ENCODE assay signal across 20 cellular contexts in genomic region chr7:52708846-52709245, GRCh38.
DNase-seq lines count a peak whose midpoint lies in the region; ATAC-seq and TF ChIP-seq lines count a peak whose summit lies in the region.
"Had no signal": no experiment of that assay in that cellular context is flagged by ENCODE, and none has a peak within 500 bp of the region (broad histone marks: within the 10 kb centered on the region; RNA-seq: fewer than 3 reads in every experiment).

No MANE protein-coding gene starts in this region.

- peak overlapping the region; percentile 45 for H3K9ac ChIP-seq in KMS-11
- H3K9ac ChIP-seq in OCI-LY3 (ENCODE audit: low read length), result peak overlapping the region; percentile 60

- H3K27me3 ChIP-seq in KMS-11 (ENCODE audit: insufficient read depth, low read depth), result no peaks in the 10 kb centered on the region
- no peaks in the 10 kb centered on the region for H3K27me3 ChIP-seq in OCI-LY3 (ENCODE audit: low read depth, low read length)

- H3K4me3 ChIP-seq in KMS-11 (IDR thresholded peaks at IDR 0.05; ENCODE audit: insufficient read depth, low read depth, low read length) (no peak overlapping the region), OCI-LY3 (ENCODE audit: low read length) (peak overlapping the region; percentile 31)

- peaks cover 29% of the 10 kb centered on the region for H3K9me3 ChIP-seq in OCI-LY3 (ENCODE audit: insufficient read depth, low read length)

- H3K36me3 ChIP-seq in KMS-11 (ENCODE audit: insufficient read depth) (no peaks in the 10 kb centered on the region; the same call in 1 of the 2 replicates), OCI-LY3 (replicated peaks; ENCODE audit: low read depth, low read length) (peaks cover 52% of the 10 kb centered on the region)

- TF ChIP-seq CTCF in KMS-11 (conservative IDR thresholded peaks at IDR 0.05; ENCODE audit: low read depth, low read length), result no peak
- no peak for TF ChIP-seq CTCF in OCI-LY3 (IDR thresholded peaks at IDR 0.05; ENCODE audit: low read depth, low read length)

- H3K4me1 ChIP-seq in KMS-11 (ENCODE audit: low read depth, poor library complexity, severe bottlenecking) (peaks cover 92% of the 10 kb centered on the region), OCI-LY3 (ENCODE audit: low read length) (peaks cover 48% of the 10 kb centered on the region)

- H2AFZ ChIP-seq in KMS-11 (ENCODE audit: low read depth) (peak overlapping the region; percentile 25; the same call in 1 of the 2 replicates), OCI-LY3 (ENCODE audit: low read depth, low read length) (no peak overlapping the region)

- ATAC-seq in HG03521 (IDR thresholded peaks at IDR 0.05; ENCODE audit: unreplicated experiment), result no peak
- no peak for ATAC-seq in HG02885 (IDR thresholded peaks at IDR 0.05; ENCODE audit: poor library complexity, unreplicated experiment)
- ATAC-seq: Panc1 had no signal

- no peaks in the 10 kb centered on the region for H3K79me2 ChIP-seq in KMS-11 (ENCODE audit: insufficient read depth, low read depth)
- no peaks in the 10 kb centered on the region for H3K79me2 ChIP-seq in OCI-LY3 (ENCODE audit: low read length)

- DNase-seq in NCI-H510A treated with DMSO at 0.1 percent for 48 hours (lab: John Stamatoyannopoulos, UW) (peak; percentile 50), NCI-H510A (lab: John Stamatoyannopoulos, UW) (no peak), T-helper 9 cell (no peak)
- DNase-seq: Calu3; H7; IMR-90; KG1; NCI-H1092 treated with DMSO at 0.1 percent for 48 hours; NCI-H1436; NCI-H187; NCI-H2081 treated with DMSO at 0.1 percent for 48 hours; NCI-H446 treated with DMSO at 0.1 percent for 48 hours; NCI-H774; NK-92 treated with Interleukin-12 subunit alpha and Interleukin-12 subunit beta, amount 100 ng/mL, for 24 hours; SHP77 treated with DMSO at 0.1 percent for 48 hours had no signal

- H4K20me1 ChIP-seq in KMS-11 (ENCODE audit: insufficient read depth) (no peaks in the 10 kb centered on the region), OCI-LY3 (ENCODE audit: insufficient read depth, low read length) (no peaks in the 10 kb centered on the region)

- H3K27ac ChIP-seq in KMS-11 (peak overlapping the region; percentile 87), OCI-LY3 (ENCODE audit: low read length) (peak overlapping the region; percentile 93)

- peak overlapping the region; percentile 73 for H3K4me2 ChIP-seq in KMS-11
- H3K4me2 ChIP-seq in OCI-LY3 (ENCODE audit: low read length), result peak overlapping the region; percentile 66
